Comparison of ENCODE assay signal across 8 cellular contexts in the genomic region with DNA sequence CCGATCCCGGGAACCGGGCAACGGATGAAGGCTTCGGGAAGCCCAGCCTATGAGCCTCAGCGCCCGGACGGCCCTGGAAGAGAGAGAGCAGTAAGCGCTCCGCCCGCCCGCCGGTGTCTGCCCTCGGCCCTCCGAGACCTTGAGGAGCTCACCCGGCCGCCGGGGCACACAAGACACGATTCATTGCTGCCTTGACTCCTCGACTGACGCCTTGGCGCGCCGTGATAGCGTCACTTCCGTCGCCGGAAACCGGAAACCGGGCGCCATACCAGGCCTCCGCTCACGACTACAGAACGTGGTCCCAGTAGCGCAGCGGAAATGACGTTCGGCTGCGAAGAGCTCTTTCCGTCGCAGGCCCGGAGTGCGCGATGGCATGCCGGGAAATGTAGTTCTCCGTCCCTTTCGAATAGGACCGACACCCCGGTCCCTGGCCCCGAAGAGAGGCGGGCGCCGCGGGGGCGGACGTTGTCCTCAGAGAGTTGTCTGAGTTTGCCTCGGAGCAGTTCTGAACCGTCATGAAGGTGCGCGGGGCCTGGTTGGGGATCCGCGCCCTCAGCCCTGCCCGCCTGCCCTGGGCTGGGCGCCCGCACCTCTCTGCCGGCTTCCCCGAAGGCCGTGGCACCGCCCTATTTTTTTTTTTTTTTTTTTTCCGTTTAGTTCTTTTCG. TPM values are rescaled to one million over a fixed set of nuclear protein-coding genes. Genes with fewer than 3 reads are reported as not detected.
A peak's percentile ranks its signal among the peaks of the same experiment; 100 is the strongest.
DNase-seq lines count a peak whose midpoint lies in the region; ATAC-seq, FAIRE-seq and TF ChIP-seq lines count a peak whose summit lies in the region.

A gene (minus strand): TSS at position 208 of the 666 bp plus-strand sequence. CDS start 24 bp downstream, at position 184.

- peak within 1 kb of the TSS; percentile 82 for H3K27ac ChIP-seq in HepG2 (ENCODE audit: extremely low read length, insufficient read depth, low read length)

- FAIRE-seq in HepG2 (lab: Jason Lieb, UNC), result peak; percentile 94

- H3K9me3 ChIP-seq in HepG2 (ENCODE audit: low read length), result no peaks in the 10 kb centered on the region

- WGBS in HepG2 (ENCODE audit: low lambda C conversion rate), result 1% methylated on average over 7 of the region's 71 CpGs

- POLR2A ChIA-PET in HepG2 (lab: Yijun Ruan, JAX), result interaction anchor here (0.7 to 3.2 kb wide), 13 partner anchors 9 to 860 kb away, joined by 3 to 47 read pairs (median 6); a partner anchor contains a TSS

- DNase-seq in C1 segment of cervical spinal cord (lab: John Stamatoyannopoulos, UW), result peak; percentile 93 to 99 (median 98)
- DNase-seq in NCI-H748 treated with DMSO at 0.1 percent for 48 hours (lab: John Stamatoyannopoulos, UW), result peak; percentile 84
- DNase-seq in activated CD4-positive, alpha-beta T cell treated with anti-CD3 and anti-CD28 coated beads, Interleukin-2, amount 50 U/mL, for 4 hours, result peak; percentile 98
- peak; percentile 100 for DNase-seq in dermis blood vessel endothelial cell
- DNase-seq in HepG2 (ENCODE audit: low spot score), result peak; percentile 96
- DNase-seq in stimulated activated CD4-positive, alpha-beta T cell treated with anti-CD3 and anti-CD28 coated beads, Interleukin-4, amount 100 ng/mL, for 1 hour, result peak; percentile 99

- peak within 1 kb of the TSS; percentile 94 to 100 (median 95) for H3K4me3 ChIP-seq in HepG2 (replicated peaks in 1 of 3; ENCODE audit: insufficient read depth in 1 of 3, low read depth in 2 of 3, low read length in 3 of 3)

- ATAC-seq in GM19372 (IDR thresholded peaks at IDR 0.05; ENCODE audit: low read depth, unreplicated experiment) (peak; percentile 96), HG03558 (IDR thresholded peaks at IDR 0.05; ENCODE audit: extremely low read depth, unreplicated experiment) (peak; percentile 90), HepG2 (peak; percentile 94)

- CTCF ChIA-PET in HepG2 (lab: Yijun Ruan, JAX; ENCODE audit: low intra/inter-chr PET ratio, low total read pairs), result no interaction called here

- 0 out of 2 replicates have a peak, but pooled peaks have one; percentile 6 for TF ChIP-seq CTCF in HepG2 (CRISPR knock-in tag; IDR thresholded peaks at IDR 0.05)

- no peaks in the 10 kb centered on the region; a peak in 1 of 5 replicates for H3K27me3 ChIP-seq in HepG2 (ENCODE audit: control insufficient read depth in 1 of 2, insufficient read depth in 2 of 2, low read length in 2 of 2)

- peak within 1 kb of the TSS; percentile 95 for H3K4me2 ChIP-seq in HepG2 (ENCODE audit: low read depth, low read length)

- H3K36me3 ChIP-seq in HepG2 (replicated peaks in 1 of 2; ENCODE audit: control insufficient read depth in 1 of 2, insufficient read depth in 2 of 2, low read length in 2 of 2), result no peaks in the 10 kb centered on the region; a peak in 1 of 5 replicates

- peak; percentile 43 to 58; a peak in 1 of 4 replicates for TF ChIP-seq EP300 in HepG2 (IDR thresholded peaks at IDR 0.05; ENCODE audit: low read depth in 2 of 2, low read length in 2 of 2)
- TF ChIP-seq EP300 in HepG2 (CRISPR knock-in tag; IDR thresholded peaks at IDR 0.05; ENCODE audit: borderline replicate concordance), result peak; percentile 60

- peaks cover 16% of the 10 kb centered on the region for H3K79me2 ChIP-seq in HepG2 (ENCODE audit: insufficient read depth, low read length)

- intact Hi-C loops in HepG2 (cut with micrococcal nuclease; ENCODE audit: unreplicated experiment), result no loop called here

- BruUV-seq in HepG2 (replicated peaks; lab: Mats Ljungman, UMichigan), result no TSS peak

- peak; percentile 9; the same call in 1 of the 2 replicates for TF ChIP-seq RAD21 in HepG2 (CRISPR knock-in tag; IDR thresholded peaks at IDR 0.05)

- in situ Hi-C loops in HepG2 (cut with HindIII; ENCODE audit: extremely low pct_ligation_motif_present, low pct_unique_long_range_greater_than_20kb), result no loop called here

- peaks cover 25% of the 10 kb centered on the region for H3K4me1 ChIP-seq in HepG2 (ENCODE audit: insufficient read depth, low read length)

- H2AFZ ChIP-seq in HepG2 (ENCODE audit: low read length), result no peak within 1 kb of the TSS

- H4K20me1 ChIP-seq in HepG2 (ENCODE audit: insufficient read depth, low read length), result no peaks in the 10 kb centered on the region

- peak; percentile 68 to 69 for TF ChIP-seq POLR2A in HepG2 (IDR thresholded peaks at IDR 0.05; ENCODE audit: insufficient read depth in 1 of 2, low read depth in 2 of 2, low read length in 2 of 2)

- H3K9ac ChIP-seq in HepG2 (ENCODE audit: insufficient read depth, low read depth, low read length), result peak within 1 kb of the TSS; percentile 93

TF ChIP-seq in HepG2, 621 proteins besides CTCF, POLR2A, EP300 and RAD21 (continues in another document):
- TF ChIP-seq SRSF4 (IDR thresholded peaks at IDR 0.05; ENCODE audit: low read depth, low read length, poor library complexity, severe bottlenecking), result no peak
- TF ChIP-seq, protein P1, sequence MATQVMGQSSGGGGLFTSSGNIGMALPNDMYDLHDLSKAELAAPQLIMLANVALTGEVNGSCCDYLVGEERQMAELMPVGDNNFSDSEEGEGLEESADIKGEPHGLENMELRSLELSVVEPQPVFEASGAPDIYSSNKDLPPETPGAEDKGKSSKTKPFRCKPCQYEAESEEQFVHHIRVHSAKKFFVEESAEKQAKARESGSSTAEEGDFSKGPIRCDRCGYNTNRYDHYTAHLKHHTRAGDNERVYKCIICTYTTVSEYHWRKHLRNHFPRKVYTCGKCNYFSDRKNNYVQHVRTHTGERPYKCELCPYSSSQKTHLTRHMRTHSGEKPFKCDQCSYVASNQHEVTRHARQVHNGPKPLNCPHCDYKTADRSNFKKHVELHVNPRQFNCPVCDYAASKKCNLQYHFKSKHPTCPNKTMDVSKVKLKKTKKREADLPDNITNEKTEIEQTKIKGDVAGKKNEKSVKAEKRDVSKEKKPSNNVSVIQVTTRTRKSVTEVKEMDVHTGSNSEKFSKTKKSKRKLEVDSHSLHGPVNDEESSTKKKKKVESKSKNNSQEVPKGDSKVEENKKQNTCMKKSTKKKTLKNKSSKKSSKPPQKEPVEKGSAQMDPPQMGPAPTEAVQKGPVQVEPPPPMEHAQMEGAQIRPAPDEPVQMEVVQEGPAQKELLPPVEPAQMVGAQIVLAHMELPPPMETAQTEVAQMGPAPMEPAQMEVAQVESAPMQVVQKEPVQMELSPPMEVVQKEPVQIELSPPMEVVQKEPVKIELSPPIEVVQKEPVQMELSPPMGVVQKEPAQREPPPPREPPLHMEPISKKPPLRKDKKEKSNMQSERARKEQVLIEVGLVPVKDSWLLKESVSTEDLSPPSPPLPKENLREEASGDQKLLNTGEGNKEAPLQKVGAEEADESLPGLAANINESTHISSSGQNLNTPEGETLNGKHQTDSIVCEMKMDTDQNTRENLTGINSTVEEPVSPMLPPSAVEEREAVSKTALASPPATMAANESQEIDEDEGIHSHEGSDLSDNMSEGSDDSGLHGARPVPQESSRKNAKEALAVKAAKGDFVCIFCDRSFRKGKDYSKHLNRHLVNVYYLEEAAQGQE (IDR thresholded peaks at IDR 0.05; ENCODE audit: borderline replicate concordance in 1 of 2, low read depth in 1 of 2, low read length in 2 of 2), result 0 out of 4 replicates have a peak, but pooled peaks of 1 of the 2 experiments have one; percentile 34
- peak; percentile 97 for TF ChIP-seq SIN3B (IDR thresholded peaks at IDR 0.05; ENCODE audit: low read length)
- TF ChIP-seq, protein P2, sequence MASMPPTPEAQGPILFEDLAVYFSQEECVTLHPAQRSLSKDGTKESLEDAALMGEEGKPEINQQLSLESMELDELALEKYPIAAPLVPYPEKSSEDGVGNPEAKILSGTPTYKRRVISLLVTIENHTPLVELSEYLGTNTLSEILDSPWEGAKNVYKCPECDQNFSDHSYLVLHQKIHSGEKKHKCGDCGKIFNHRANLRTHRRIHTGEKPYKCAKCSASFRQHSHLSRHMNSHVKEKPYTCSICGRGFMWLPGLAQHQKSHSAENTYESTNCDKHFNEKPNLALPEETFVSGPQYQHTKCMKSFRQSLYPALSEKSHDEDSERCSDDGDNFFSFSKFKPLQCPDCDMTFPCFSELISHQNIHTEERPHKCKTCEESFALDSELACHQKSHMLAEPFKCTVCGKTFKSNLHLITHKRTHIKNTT (CRISPR knock-in tag; IDR thresholded peaks at IDR 0.05), result no peak
- TF ChIP-seq MED1 (CRISPR knock-in tag; IDR thresholded peaks at IDR 0.05), result peak; percentile 81
- 0 out of 2 replicates have a peak, but pooled peaks have one; percentile 19 for TF ChIP-seq TGIF2 (CRISPR knock-in tag; IDR thresholded peaks at IDR 0.05)

RNA-seq across cellular contexts. Expression of the gene that starts here (rescaled TPM):
- total RNA-seq in dermis blood vessel endothelial cell (13.7 and 19.7 TPM in 2 replicates), HepG2 (2016; rRNA removed; fragmentation: Illumina TruSeq; extraction: Trizol) (29.6 and 29.9 TPM in 2 replicates)
- total RNA-seq in HepG2 (2016; cell fraction: cytosol; rRNA removed; fragmentation: Illumina TruSeq; extraction: Trizol; ENCODE audit: low read depth), result 22.0 and 23.6 TPM in 2 replicates
- 27.3 and 30.2 TPM in 2 replicates for total RNA-seq in HepG2 (2016; cell fraction: insoluble cytoplasmic fraction; rRNA removed; fragmentation: Illumina TruSeq; extraction: Trizol)
- total RNA-seq in HepG2 (2016; cell fraction: membrane; rRNA removed; fragmentation: Illumina TruSeq; extraction: Trizol), result 24.5 and 33.2 TPM in 2 replicates
- total RNA-seq in HepG2 (2016; cell fraction: nucleus; rRNA removed; fragmentation: Illumina TruSeq; extraction: Trizol), result 11.7 and 14.7 TPM in 2 replicates
- 17.6 and 19.2 TPM in 2 replicates for polyA plus RNA-seq in HepG2 (2011; rRNA removed)
- 21.5 and 24.4 TPM in 2 replicates for polyA plus RNA-seq in HepG2 (2011; cell fraction: cytosol; rRNA removed)
- 9.1 and 10.9 TPM in 2 replicates for polyA plus RNA-seq in HepG2 (2011; cell fraction: nucleus; rRNA removed)
- polyA plus RNA-seq in HepG2 (2012), result 8.9 and 10.5 TPM in 2 replicates
- polyA plus RNA-seq in HepG2 (2016; cell fraction: cytosol; fragmentation: Illumina TruSeq; extraction: Trizol; ENCODE audit: low read depth), result 13.9 and 22.1 TPM in 2 replicates
- 19.8 and 20.7 TPM in 2 replicates for polyA plus RNA-seq in HepG2 (2016; cell fraction: insoluble cytoplasmic fraction; fragmentation: Illumina TruSeq; extraction: Trizol; ENCODE audit: low read depth)
- 17.4 and 20.9 TPM in 2 replicates for polyA plus RNA-seq in HepG2 (2016; cell fraction: membrane; fragmentation: Illumina TruSeq; extraction: Trizol; ENCODE audit: low read depth)
- polyA plus RNA-seq in HepG2 (2016; cell fraction: nucleus; fragmentation: Illumina TruSeq; extraction: Trizol; ENCODE audit: insufficient read depth, low read depth), result 20.4 and 23.0 TPM in 2 replicates
- polyA minus RNA-seq in HepG2 (2011; rRNA and poly(A)+ RNA removed; ENCODE audit: low replicate concordance), result 10.9 and 14.0 TPM in 2 replicates
- polyA minus RNA-seq in HepG2 (2011; cell fraction: cytosol; rRNA and poly(A)+ RNA removed), result 5.3 and 5.4 TPM in 2 replicates
- polyA minus RNA-seq in HepG2 (2011; cell fraction: nucleus; rRNA and poly(A)+ RNA removed), result 6.5 and 7.5 TPM in 2 replicates

Comparison
In these comparisons a context has a peak if more than half of its experiments do, and no peak if none do; other contexts are left out.
1. Peak in every context shown above with its lines: DNase-seq, ATAC-seq, H3K4me3 ChIP-seq and H3K27ac ChIP-seq.